Comparison of ENCODE assay signal across 20 cellular contexts in the genomic region with DNA sequence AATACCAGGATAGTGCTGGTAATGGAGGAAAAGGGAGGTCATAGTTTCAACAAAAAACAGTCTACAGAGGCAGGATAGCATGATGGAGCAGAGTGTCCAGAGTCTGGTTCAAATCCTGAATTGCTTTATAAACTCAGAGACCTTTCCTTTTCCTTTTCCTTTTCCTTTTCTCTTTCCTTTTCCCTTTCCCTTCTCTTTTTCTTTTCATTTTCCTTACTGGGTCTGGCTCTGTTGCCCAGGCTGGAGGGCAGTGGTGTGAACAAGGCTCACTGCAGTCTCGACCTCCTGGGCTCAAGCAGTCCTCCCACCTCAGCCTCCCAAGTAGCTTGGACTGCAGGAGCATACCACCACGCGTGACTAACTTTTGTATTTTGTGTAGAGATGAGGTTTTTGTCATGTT. TPM values are rescaled to one million over a fixed set of nuclear protein-coding genes. Genes with fewer than 3 reads are reported as not detected.
DNase-seq lines count a peak whose midpoint lies in the region; ATAC-seq and TF ChIP-seq lines count a peak whose summit lies in the region.
"Had no signal": no experiment of that assay in that cellular context is flagged by ENCODE, and none has a peak within 500 bp of the region (broad histone marks: within the 10 kb centered on the region; RNA-seq: fewer than 3 reads in every experiment).

No MANE protein-coding gene starts in this region.

- H3K4me3 ChIP-seq in HEK293 (ENCODE audit: low read depth, low read length) = no peak overlapping the region

- CTCF ChIA-PET in activated naive CD4-positive, alpha-beta T cell treated with anti-CD3 and anti-CD28 coated beads, Interleukin-2, amount 10 ng/mL, durations not matched to agents 7 days and 5 days (lab: Charles Lee) = no interaction called here
- CTCF ChIA-PET in HEK293 (lab: Yijun Ruan, JAX) = no interaction called here

- H3K27ac ChIP-seq in HEK293 (ENCODE audit: extremely low read depth, low read depth, low read length) = no peak overlapping the region
- H3K27ac ChIP-seq: C4-2B had no signal

- POLR2A ChIA-PET in HEK293 (lab: Yijun Ruan, JAX) = no interaction called here
- POLR2A ChIA-PET in naive thymus-derived CD8-positive, alpha-beta T cell (lab: Charles Lee) = no interaction called here

- no peak overlapping the region for H3K4me3 Mint-ChIP-seq in activated naive CD4-positive, alpha-beta T cell treated with anti-CD3 and anti-CD28 coated beads, Interleukin-2, amount 10 ng/mL, durations not matched to agents 7 days and 5 days
- H3K4me3 Mint-ChIP-seq in CD14-positive monocyte = no peak overlapping the region
- no peak overlapping the region for H3K4me3 Mint-ChIP-seq in central memory CD8-positive, alpha-beta T cell
- H3K4me3 Mint-ChIP-seq in naive thymus-derived CD8-positive, alpha-beta T cell = no peak overlapping the region
- H3K4me3 Mint-ChIP-seq: CD4-positive, alpha-beta memory T cell had no signal

- no peaks in the 10 kb centered on the region for H3K4me1 ChIP-seq in HEK293 (ENCODE audit: control insufficient read depth, insufficient read depth, low read length)

- ATAC-seq in activated naive CD4-positive, alpha-beta T cell treated with anti-CD3 and anti-CD28 coated beads, Interleukin-2, amount 50 U/mL, for 72 hours = no peak
- no peak for ATAC-seq in central memory CD8-positive, alpha-beta T cell (replicated peaks; ENCODE audit: extremely low read depth, poor library complexity, severe bottlenecking)
- ATAC-seq in GM18519 (IDR thresholded peaks at IDR 0.05; ENCODE audit: low FRiP score, unreplicated experiment) (no peak), GM18870 (IDR thresholded peaks at IDR 0.05; ENCODE audit: unreplicated experiment) (no peak)
- ATAC-seq in naive thymus-derived CD8-positive, alpha-beta T cell = no peak
- ATAC-seq: HCT116 had no signal

- no peak for DNase-seq in activated naive CD4-positive, alpha-beta T cell treated with anti-CD3 and anti-CD28 coated beads, Interleukin-2, amount 10 ng/mL, durations not matched to agents 7 days and 5 days
- no peak for DNase-seq in activated naive CD4-positive, alpha-beta T cell treated with anti-CD3 and anti-CD28 coated beads, Interleukin-2, amount 50 U/mL, for 72 hours (ENCODE audit: low spot score in 2 of 2)
- no peak for DNase-seq in CD14-positive monocyte (ENCODE audit: low spot score)
- no peak for DNase-seq in central memory CD8-positive, alpha-beta T cell (ENCODE audit: low spot score in 2 of 2)
- DNase-seq in naive thymus-derived CD8-positive, alpha-beta T cell = no peak
- DNase-seq: ACHN; AML-193; CD4-positive, alpha-beta memory T cell; DMS153; DMS79; GDM1; GOT3; H7 had no signal

- no peak for TF ChIP-seq CTCF in CD14-positive monocyte (IDR thresholded peaks at IDR 0.05)
- no peak for TF ChIP-seq CTCF in HEK293 (tag by site-specific recombination; IDR thresholded peaks at IDR 0.05)

- peaks cover 8% of the 10 kb centered on the region for H3K4me1 Mint-ChIP-seq in activated naive CD4-positive, alpha-beta T cell treated with anti-CD3 and anti-CD28 coated beads, Interleukin-2, amount 10 ng/mL, durations not matched to agents 7 days and 5 days
- peaks cover 2% of the 10 kb centered on the region for H3K4me1 Mint-ChIP-seq in CD14-positive monocyte
- H3K4me1 Mint-ChIP-seq in central memory CD8-positive, alpha-beta T cell = peaks cover 22% of the 10 kb centered on the region
- peaks cover 16 to 35% (median 26%) of the 10 kb centered on the region in 4 donors for H3K4me1 Mint-ChIP-seq in naive thymus-derived CD8-positive, alpha-beta T cell

- no peaks in the 10 kb centered on the region for H3K27me3 Mint-ChIP-seq in activated naive CD4-positive, alpha-beta T cell treated with anti-CD3 and anti-CD28 coated beads, Interleukin-2, amount 10 ng/mL, durations not matched to agents 7 days and 5 days
- no peaks in the 10 kb centered on the region for H3K27me3 Mint-ChIP-seq in CD14-positive monocyte (ENCODE audit: low read depth in 3 of 3)
- no peaks in the 10 kb centered on the region for H3K27me3 Mint-ChIP-seq in central memory CD8-positive, alpha-beta T cell
- H3K27me3 Mint-ChIP-seq in naive thymus-derived CD8-positive, alpha-beta T cell = no peaks in the 10 kb centered on the region
- H3K27me3 Mint-ChIP-seq: CD4-positive, alpha-beta memory T cell had no signal

- intact Hi-C loops in CD14-positive monocyte (cut with micrococcal nuclease) = no loop called here

- H3K9me3 ChIP-seq in HEK293 (ENCODE audit: control insufficient read depth, insufficient read depth, low read depth, low read length) = no peaks in the 10 kb centered on the region

- H3K36me3 ChIP-seq in HEK293 (ENCODE audit: control insufficient read depth in 2 of 2, insufficient read depth in 1 of 2, low read length in 2 of 2) = peaks cover 26 to 69% of the 10 kb centered on the region in 2 experiments

- peak overlapping the region; percentile 11 for H3K27ac Mint-ChIP-seq in activated naive CD4-positive, alpha-beta T cell treated with anti-CD3 and anti-CD28 coated beads, Interleukin-2, amount 10 ng/mL, durations not matched to agents 7 days and 5 days
- peak overlapping the region in 1 of 2 donors; percentile 39 for H3K27ac Mint-ChIP-seq in activated naive CD4-positive, alpha-beta T cell treated with anti-CD3 and anti-CD28 coated beads, Interleukin-2, amount 50 U/mL, for 72 hours
- peak overlapping the region in 4 of 7 donors; percentile 48 to 75 (median 66) for H3K27ac Mint-ChIP-seq in CD14-positive monocyte
- H3K27ac Mint-ChIP-seq in central memory CD8-positive, alpha-beta T cell (ENCODE audit: low read depth) = peak overlapping the region; percentile 81
- peak overlapping the region in 2 of 10 donors; percentile 44 to 80 for H3K27ac Mint-ChIP-seq in naive thymus-derived CD8-positive, alpha-beta T cell

- no peaks in the 10 kb centered on the region for H3K9me3 Mint-ChIP-seq in activated naive CD4-positive, alpha-beta T cell treated with anti-CD3 and anti-CD28 coated beads, Interleukin-2, amount 10 ng/mL, durations not matched to agents 7 days and 5 days
- H3K9me3 Mint-ChIP-seq in activated naive CD4-positive, alpha-beta T cell treated with anti-CD3 and anti-CD28 coated beads, Interleukin-2, amount 50 U/mL, for 72 hours = no peaks in the 10 kb centered on the region
- no peaks in the 10 kb centered on the region for H3K9me3 Mint-ChIP-seq in CD14-positive monocyte
- no peaks in the 10 kb centered on the region for H3K9me3 Mint-ChIP-seq in central memory CD8-positive, alpha-beta T cell
- H3K9me3 Mint-ChIP-seq in naive thymus-derived CD8-positive, alpha-beta T cell = no peaks in the 10 kb centered on the region
- H3K9me3 Mint-ChIP-seq: CD4-positive, alpha-beta memory T cell had no signal

- H3K36me3 Mint-ChIP-seq in activated naive CD4-positive, alpha-beta T cell treated with anti-CD3 and anti-CD28 coated beads, Interleukin-2, amount 10 ng/mL, durations not matched to agents 7 days and 5 days = peaks cover 44% of the 10 kb centered on the region
- H3K36me3 Mint-ChIP-seq in activated naive CD4-positive, alpha-beta T cell treated with anti-CD3 and anti-CD28 coated beads, Interleukin-2, amount 50 U/mL, for 72 hours = peaks cover 0 to 10% of the 10 kb centered on the region in 2 donors
- peaks cover 56 to 75% of the 10 kb centered on the region in 2 donors for H3K36me3 Mint-ChIP-seq in CD14-positive monocyte
- H3K36me3 Mint-ChIP-seq in central memory CD8-positive, alpha-beta T cell (ENCODE audit: insufficient read depth) = peaks cover 38% of the 10 kb centered on the region
- H3K36me3 Mint-ChIP-seq in naive thymus-derived CD8-positive, alpha-beta T cell = peaks cover 8 to 85% (median 34%) of the 10 kb centered on the region in 3 donors

TF ChIP-seq in HEK293, 187 proteins besides CTCF, POLR2A, EP300 and RAD21:
- TF ChIP-seq, protein P1, sequence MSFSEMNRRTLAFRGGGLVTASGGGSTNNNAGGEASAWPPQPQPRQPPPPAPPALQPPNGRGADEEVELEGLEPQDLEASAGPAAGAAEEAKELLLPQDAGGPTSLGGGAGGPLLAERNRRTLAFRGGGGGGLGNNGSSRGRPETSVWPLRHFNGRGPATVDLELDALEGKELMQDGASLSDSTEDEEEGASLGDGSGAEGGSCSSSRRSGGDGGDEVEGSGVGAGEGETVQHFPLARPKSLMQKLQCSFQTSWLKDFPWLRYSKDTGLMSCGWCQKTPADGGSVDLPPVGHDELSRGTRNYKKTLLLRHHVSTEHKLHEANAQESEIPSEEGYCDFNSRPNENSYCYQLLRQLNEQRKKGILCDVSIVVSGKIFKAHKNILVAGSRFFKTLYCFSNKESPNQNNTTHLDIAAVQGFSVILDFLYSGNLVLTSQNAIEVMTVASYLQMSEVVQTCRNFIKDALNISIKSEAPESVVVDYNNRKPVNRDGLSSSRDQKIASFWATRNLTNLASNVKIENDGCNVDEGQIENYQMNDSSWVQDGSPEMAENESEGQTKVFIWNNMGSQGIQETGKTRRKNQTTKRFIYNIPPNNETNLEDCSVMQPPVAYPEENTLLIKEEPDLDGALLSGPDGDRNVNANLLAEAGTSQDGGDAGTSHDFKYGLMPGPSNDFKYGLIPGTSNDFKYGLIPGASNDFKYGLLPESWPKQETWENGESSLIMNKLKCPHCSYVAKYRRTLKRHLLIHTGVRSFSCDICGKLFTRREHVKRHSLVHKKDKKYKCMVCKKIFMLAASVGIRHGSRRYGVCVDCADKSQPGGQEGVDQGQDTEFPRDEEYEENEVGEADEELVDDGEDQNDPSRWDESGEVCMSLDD (tag by site-specific recombination; IDR thresholded peaks at IDR 0.05) = no peak
- TF ChIP-seq PRDM1 (tag by site-specific recombination; IDR thresholded peaks at IDR 0.05) = peak; percentile 93

RNA-seq across cellular contexts. Expression of a gene that starts 31.7 kb away (rescaled TPM):
- total RNA-seq in activated naive CD4-positive, alpha-beta T cell treated with anti-CD3 and anti-CD28 coated beads, Interleukin-2, amount 50 U/mL, for 72 hours = 10 to 100 TPM; 63.4 to 64.7 TPM
- polyA plus RNA-seq in CD14-positive monocyte = 10 to 100 TPM in 1 of 2 donors, 1 to 10 TPM in 1; 7.7 to 17.3 TPM
- 10 to 100 TPM; 83.3 to 86.5 TPM for total RNA-seq in naive thymus-derived CD8-positive, alpha-beta T cell
- polyA plus RNA-seq in naive thymus-derived CD8-positive, alpha-beta T cell = 10 to 100 TPM; 18.1 to 31.1 (median 24.3) TPM

RNA-seq across cellular contexts. Expression of a gene that starts 47.6 kb away (rescaled TPM):
- not detected for total RNA-seq in activated naive CD4-positive, alpha-beta T cell treated with anti-CD3 and anti-CD28 coated beads, Interleukin-2, amount 50 U/mL, for 72 hours
- not detected for polyA plus RNA-seq in CD14-positive monocyte
- not detected for total RNA-seq in naive thymus-derived CD8-positive, alpha-beta T cell
- polyA plus RNA-seq in naive thymus-derived CD8-positive, alpha-beta T cell = under 1 TPM in 2 of 3 donors, not detected in 1; 0.08 to 0.33 TPM
- total RNA-seq: CD4-positive, alpha-beta memory T cell; Daoy; H7 had no signal
- polyA plus RNA-seq: BJ had no signal
